In the genomic region with DNA sequence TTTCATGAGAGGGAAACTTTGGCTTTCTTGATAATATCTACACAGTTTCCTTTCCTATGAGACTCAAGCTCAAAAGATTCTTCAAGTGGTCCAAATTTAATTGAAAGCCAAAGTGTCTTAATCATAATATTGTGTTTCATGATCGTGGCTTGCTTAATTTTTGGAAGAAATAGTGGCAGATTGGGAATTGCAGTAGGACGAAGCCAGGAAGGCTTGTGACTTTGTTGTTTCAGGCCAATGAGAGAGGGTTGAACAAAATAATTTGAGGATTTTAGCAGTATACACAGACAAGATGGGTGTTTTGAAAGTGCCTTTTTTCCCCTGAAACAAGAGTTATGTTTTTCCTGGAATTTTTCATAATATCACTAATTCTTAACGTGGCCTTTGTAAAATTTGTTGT, we compare ENCODE assay signal across 19 cellular contexts. TPM values are rescaled to one million over a fixed set of nuclear protein-coding genes. Genes with fewer than 3 reads are reported as not detected.
"Had no signal": no experiment of that assay in that cellular context is flagged by ENCODE, and none has a peak within 500 bp of the region (broad histone marks: within the 10 kb centered on the region; RNA-seq: fewer than 3 reads in every experiment).

No MANE protein-coding gene starts in this region.

- H3K27ac Mint-ChIP-seq: endodermal cell; naive thymus-derived CD4-positive, alpha-beta T cell; nephron progenitor cell; type B pancreatic cell had no signal

- FAIRE-seq: small intestine, urothelium cell line had no signal

- H3K36me3 Mint-ChIP-seq: type B pancreatic cell had no signal

- H3K27me3 Mint-ChIP-seq: naive thymus-derived CD4-positive, alpha-beta T cell; type B pancreatic cell had no signal

- H3K4me1 ChIP-seq: colonic mucosa, gastrocnemius medialis, right atrium auricular region, suprapubic skin, thyroid gland had no signal

- DNase-seq: colonic mucosa; effector CD4-positive, alpha-beta T cell; endodermal cell; gastrocnemius medialis; glutamatergic neuron; islet precursor cell; mammary epithelial cell; naive thymus-derived CD4-positive, alpha-beta T cell; nephron progenitor cell; small intestine; stimulated activated CD4-positive, alpha-beta T cell treated with anti-CD3 and anti-CD28 coated beads, Interleukin-12 subunit alpha, Interleukin-12 subunit beta, amount 100 ng/mL, for 4 hours; stimulated activated naive CD4-positive, alpha-beta T cell; thyroid gland had no signal

- H3K4me3 ChIP-seq: colonic mucosa, gastrocnemius medialis, right atrium auricular region, suprapubic skin, thyroid gland had no signal

- H3K27ac ChIP-seq: colonic mucosa, gastrocnemius medialis, right atrium auricular region, suprapubic skin had no signal

- H3K4me1 Mint-ChIP-seq: endodermal cell; naive thymus-derived CD4-positive, alpha-beta T cell; nephron progenitor cell had no signal

- ATAC-seq: esophagus mucosa; gastrocnemius medialis; left lobe of liver; naive thymus-derived CD4-positive, alpha-beta T cell had no signal

- H3K9me3 ChIP-seq: colonic mucosa, gastrocnemius medialis, right atrium auricular region, suprapubic skin, thyroid gland had no signal

- H3K9me3 Mint-ChIP-seq: endodermal cell had no signal

- H3K36me3 ChIP-seq: colonic mucosa, gastrocnemius medialis, right atrium auricular region, suprapubic skin, thyroid gland had no signal

- H3K4me3 Mint-ChIP-seq: endodermal cell; naive thymus-derived CD4-positive, alpha-beta T cell; nephron progenitor cell; type B pancreatic cell had no signal

- H3K27me3 ChIP-seq: colonic mucosa, right atrium auricular region, suprapubic skin, thyroid gland had no signal

RNA-seq across cellular contexts. Expression of gene PHEX, which starts 55.0 kb away (rescaled TPM):
- total RNA-seq: left lobe of liver, right atrium auricular region had no signal
- polyA plus RNA-seq: naive thymus-derived CD4-positive, alpha-beta T cell had no signal
